37 cellular contexts compared by ENCODE assay signal in the genomic region with DNA sequence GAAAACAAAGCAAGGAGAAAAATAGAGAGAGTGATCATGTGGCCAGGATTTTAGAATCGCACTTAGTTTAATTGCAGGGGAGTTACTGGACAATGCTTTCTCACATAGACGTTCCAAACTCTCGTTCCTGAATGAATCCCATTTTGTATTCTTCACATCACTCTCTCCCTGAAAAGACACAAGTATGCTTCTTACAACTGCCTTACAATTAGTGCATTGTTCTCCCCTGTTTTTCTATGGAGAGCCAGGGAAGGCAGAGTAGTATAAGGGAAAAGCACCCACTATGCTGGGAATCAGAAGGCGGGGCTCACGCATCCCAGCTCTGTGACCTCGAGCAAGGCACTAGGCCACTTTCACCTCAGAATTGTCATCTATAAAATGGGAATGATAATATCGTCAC. TPM values are rescaled to one million over a fixed set of nuclear protein-coding genes. Genes with fewer than 3 reads are reported as not detected.
DNase-seq lines count a peak whose midpoint lies in the region; ATAC-seq and TF ChIP-seq lines count a peak whose summit lies in the region.
"Had no signal": no experiment of that assay in that cellular context is flagged by ENCODE, and none has a peak within 500 bp of the region (broad histone marks: within the 10 kb centered on the region; RNA-seq: fewer than 3 reads in every experiment).

No MANE protein-coding gene starts in this region.

- peaks cover 0 to 77% (median 9%) of the 10 kb centered on the region in 4 donors for H3K4me1 ChIP-seq in tibial nerve
- H3K4me1 ChIP-seq: foreskin keratinocyte, parathyroid adenoma, tibial artery had no signal

- ATAC-seq in WTC11 (peak; percentile 20; the same call in 1 of the 2 replicates), HG02642 (IDR thresholded peaks at IDR 0.05; ENCODE audit: poor library complexity, unreplicated experiment) (no peak)
- ATAC-seq: foreskin keratinocyte, left colon, Panc1, right cardiac atrium had no signal

- DNase-seq in WTC11 (ENCODE audit: low spot score), result no peak
- DNase-seq in endothelial cell (ENCODE audit: low spot score), result no peak
- DNase-seq in middle frontal gyrus (ENCODE audit: extremely low spot score, low spot score), result peak; percentile 72
- no peak for DNase-seq in tibial nerve (ENCODE audit: low spot score in 2 of 2)
- DNase-seq in activated CD4-positive, alpha-beta T cell treated with anti-CD3 and anti-CD28 coated beads, Interleukin-2, amount 50 U/mL, for 48 hours, result no peak
- DNase-seq in MG63, result no peak
- DNase-seq: activated CD4-positive, alpha-beta T cell treated with anti-CD3 and anti-CD28 coated beads for 48 hours; activated CD8-positive, alpha-beta memory T cell treated with anti-CD3 and anti-CD28 coated beads for 24 hours; activated effector memory CD4-positive, alpha-beta T cell treated with anti-CD3 and anti-CD28 coated beads, Interleukin-2, amount 50 U/mL, for 16 hours; activated naive CD8-positive, alpha-beta T cell treated with anti-CD3 and anti-CD28 coated beads, Interleukin-2, amount 10 ng/mL, durations not matched to agents 7 days and 5 days; activated T-cell treated with anti-CD3 and anti-CD28 coated beads for 4 hours; central memory CD4-positive, alpha-beta T cell; dermis blood vessel endothelial cell; DMS79; esophagus squamous epithelium; foreskin keratinocyte; GDM1; GM23248; Kasumi-1; left colon; NCI-H1436 treated with DMSO at 0.1 percent for 48 hours; NCI-H2081 treated with DMSO at 0.1 percent for 48 hours; NCI-H226; NCI-H69; right cardiac atrium; SHP77 treated with DMSO at 0.1 percent for 48 hours; stimulated activated CD4-positive, alpha-beta T cell treated with anti-CD3 and anti-CD28 coated beads, Interleukin-1b, Interleukin-23, amount 100 ng/mL, for 48 hours; SW 1271; T-helper 9 cell; tibial artery had no signal

- H3K36me3 ChIP-seq in tibial nerve (peaks cover 0 to 28% (median 0%) of the 10 kb centered on the region in 3 donors), MG63 (no peaks in the 10 kb centered on the region)

- TF ChIP-seq EP300 in tibial nerve (IDR thresholded peaks at IDR 0.05), result no peak

- H3K27ac ChIP-seq in tibial nerve, result peak overlapping the region; percentile 10 to 73 (median 58)
- H3K27ac ChIP-seq: esophagus squamous epithelium, foreskin keratinocyte, GM23248, parathyroid adenoma, tibial artery, VCaP had no signal

- no peak overlapping the region for H3K4me3 Mint-ChIP-seq in WTC11
- H3K4me3 Mint-ChIP-seq in endothelial cell (ENCODE audit: unreplicated experiment), result peak overlapping the region; percentile 7
- H3K4me3 Mint-ChIP-seq: activated naive CD8-positive, alpha-beta T cell treated with anti-CD3 and anti-CD28 coated beads, Interleukin-2, amount 10 ng/mL, durations not matched to agents 7 days and 5 days; CD14-positive monocyte; memory B cell; stimulated activated naive CD8-positive, alpha-beta T cell treated with anti-CD3 and anti-CD28 coated beads, Interleukin-15, Interleukin-2, amounts not matched to agents 100 ng/mL and 50 ng/mL, for 24 hours had no signal

- CTCF ChIA-PET in WTC11 (lab: Charles Lee), result interaction anchor here (5.0 kb wide), 1 partner anchor 11 kb away, joined by 48 read pairs; no protein-coding TSS in a partner anchor

- H3K36me3 Mint-ChIP-seq in WTC11 (no peaks in the 10 kb centered on the region), endothelial cell (ENCODE audit: low read depth, unreplicated experiment) (peaks cover 26% of the 10 kb centered on the region)

- POLR2A ChIA-PET in WTC11 (lab: Charles Lee), result no interaction called here

- 37 to 56% methylated on average over 7 of the region's 7 CpGs for WGBS in tibial nerve, 2 donors

- TF ChIP-seq CTCF in WTC11 (IDR thresholded peaks at IDR 0.05) (no peak), endothelial cell (IDR thresholded peaks at IDR 0.05; ENCODE audit: unreplicated experiment) (no peak), tibial nerve (IDR thresholded peaks at IDR 0.05) (no peak)

- H3K4me3 ChIP-seq in tibial nerve (no peak overlapping the region), MG63 (no peak overlapping the region)
- H3K4me3 ChIP-seq: esophagus squamous epithelium, GM23248, tibial artery had no signal

- H3K4me1 Mint-ChIP-seq in WTC11 (0 out of 2 replicates have a peak, but pooled peaks cover 6% of the 10 kb centered on the region), endothelial cell (ENCODE audit: unreplicated experiment) (peaks cover 53% of the 10 kb centered on the region)

- H3K27me3 Mint-ChIP-seq in WTC11 (ENCODE audit: low read depth), result no peaks in the 10 kb centered on the region
- H3K27me3 Mint-ChIP-seq in endothelial cell (ENCODE audit: unreplicated experiment), result peaks cover 2% of the 10 kb centered on the region
- H3K27me3 Mint-ChIP-seq: activated naive CD8-positive, alpha-beta T cell treated with anti-CD3 and anti-CD28 coated beads, Interleukin-2, amount 10 ng/mL, durations not matched to agents 7 days and 5 days; memory B cell; stimulated activated naive CD8-positive, alpha-beta T cell treated with anti-CD3 and anti-CD28 coated beads, Interleukin-15, Interleukin-2, amounts not matched to agents 100 ng/mL and 50 ng/mL, for 24 hours had no signal

- H3K27me3 ChIP-seq in tibial nerve, result no peaks in the 10 kb centered on the region
- H3K27me3 ChIP-seq in MG63, result no peaks in the 10 kb centered on the region
- H3K27me3 ChIP-seq: esophagus squamous epithelium, foreskin keratinocyte, tibial artery had no signal

- no peaks in the 10 kb centered on the region for H3K9me3 ChIP-seq in tibial nerve
- H3K9me3 ChIP-seq in MG63, result no peaks in the 10 kb centered on the region
- H3K9me3 ChIP-seq: esophagus squamous epithelium, tibial artery had no signal

- H3K27ac Mint-ChIP-seq in WTC11 (no peak overlapping the region), endothelial cell (ENCODE audit: unreplicated experiment) (peak overlapping the region; percentile 69)
- H3K27ac Mint-ChIP-seq: activated naive CD8-positive, alpha-beta T cell treated with anti-CD3 and anti-CD28 coated beads, Interleukin-2, amount 10 ng/mL, durations not matched to agents 7 days and 5 days; CD14-positive monocyte; memory B cell; stimulated activated naive CD8-positive, alpha-beta T cell treated with anti-CD3 and anti-CD28 coated beads, Interleukin-15, Interleukin-2, amounts not matched to agents 100 ng/mL and 50 ng/mL, for 24 hours had no signal

- H3K9me3 Mint-ChIP-seq in WTC11 (no peaks in the 10 kb centered on the region), endothelial cell (ENCODE audit: unreplicated experiment) (no peaks in the 10 kb centered on the region)
- H3K9me3 Mint-ChIP-seq: memory B cell; stimulated activated naive CD8-positive, alpha-beta T cell treated with anti-CD3 and anti-CD28 coated beads, Interleukin-15, Interleukin-2, amounts not matched to agents 100 ng/mL and 50 ng/mL, for 24 hours had no signal

- no peak for TF ChIP-seq POLR2A in tibial nerve (IDR thresholded peaks at IDR 0.05)

TF ChIP-seq in WTC11, 78 proteins besides CTCF, POLR2A, EP300 and RAD21 (continues in another document):
- TF ChIP-seq AFF4 (CRISPR knock-in tag; IDR thresholded peaks at IDR 0.05; ENCODE audit: borderline replicate concordance) (no peak), NR1H2 (CRISPR knock-in tag; IDR thresholded peaks at IDR 0.05) (no peak), JAZF1 (CRISPR knock-in tag; IDR thresholded peaks at IDR 0.05) (no peak), IRF2 (CRISPR knock-in tag; IDR thresholded peaks at IDR 0.05; ENCODE audit: borderline replicate concordance, low read depth) (no peak), ATF3 (CRISPR knock-in tag; conservative IDR thresholded peaks at IDR 0.05) (no peak)

RNA-seq across cellular contexts. Expression of gene TMOD2, which starts 14.4 kb away (rescaled TPM):
- total RNA-seq in WTC11 (2021) (3.3 to 3.6 TPM (median 3.6 TPM) in 3 replicates), endothelial cell (ENCODE audit: unreplicated experiment) (118 TPM), tibial nerve (100 to 1,000 TPM in 1 of 4 donors, 10 to 100 TPM in 3; 41.6 to 113 (median 54.7) TPM)
- total RNA-seq in MG63 (2014; rRNA removed; shearing (Covaris generic); ENCODE audit: low replicate concordance), result 1.3 and 1.4 TPM in 2 replicates

RNA-seq across cellular contexts. Expression of gene LYSMD2, which starts 28.3 kb away (rescaled TPM):
- total RNA-seq in WTC11 (2021) (2.2 to 2.7 TPM (median 2.6 TPM) in 3 replicates), endothelial cell (ENCODE audit: unreplicated experiment) (14.5 TPM), tibial nerve (10 to 100 TPM; 16.8 to 24.9 (median 19.9) TPM)
- 23.3 and 25.2 TPM in 2 replicates for total RNA-seq in MG63 (2014; rRNA removed; shearing (Covaris generic); ENCODE audit: low replicate concordance)
